Comparison of ENCODE assay signal across 8 cellular contexts in the genomic region with DNA sequence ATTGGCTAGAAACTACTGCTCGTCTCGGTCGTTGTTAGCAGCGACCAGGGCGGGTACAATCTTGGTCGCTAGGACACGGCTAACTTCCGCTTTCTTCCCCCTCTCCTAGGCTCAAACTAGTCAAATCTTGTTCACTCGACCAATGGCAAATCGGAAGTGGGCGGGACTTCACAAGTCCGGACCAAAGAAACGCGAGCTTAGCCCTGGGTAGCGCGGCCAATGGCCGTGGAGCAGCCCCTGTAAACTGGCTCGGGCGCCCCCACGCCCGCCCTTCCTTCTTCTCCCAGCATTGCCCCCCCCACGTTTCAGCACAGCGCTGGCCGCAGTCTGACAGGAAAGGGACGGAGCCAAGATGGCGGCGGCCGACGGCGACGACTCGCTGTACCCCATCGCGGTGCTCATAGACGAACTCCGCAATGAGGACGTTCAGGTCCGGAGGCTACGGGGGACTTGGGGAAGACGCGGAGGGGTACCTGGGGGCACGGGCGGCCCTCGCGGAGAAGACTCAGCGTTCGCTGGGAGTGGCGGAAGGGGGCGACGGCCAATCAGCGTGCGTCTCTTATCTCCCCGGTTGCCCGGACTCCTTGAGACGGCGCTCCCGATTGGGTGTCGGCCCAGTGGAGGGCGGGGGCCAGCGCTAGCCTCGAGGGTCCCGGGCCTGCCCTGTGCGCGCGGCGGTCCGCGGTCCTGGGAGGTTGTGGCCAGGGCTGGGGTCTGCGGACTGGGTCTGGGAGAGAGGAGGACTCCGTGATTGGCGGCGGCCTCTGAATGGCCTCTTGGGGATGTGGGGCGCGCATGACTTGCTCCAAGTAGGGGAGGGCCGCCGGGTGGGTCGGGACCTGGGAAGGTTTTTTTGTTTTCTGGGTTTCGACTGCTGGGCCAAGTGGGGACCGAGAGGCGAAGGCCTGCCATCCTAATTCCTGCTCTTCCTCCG. TPM values are rescaled to one million over a fixed set of nuclear protein-coding genes. Genes with fewer than 3 reads are reported as not detected.
DNase-seq lines count a peak whose midpoint lies in the region; ATAC-seq and TF ChIP-seq lines count a peak whose summit lies in the region.

A gene (plus strand): TSS at position 308 of the 934 bp plus-strand sequence. CDS start 45 bp downstream, at position 353.

- H3K27me3 ChIP-seq in WERI-Rb-1 (ENCODE audit: insufficient read depth, low read depth, severe bottlenecking) (no peaks in the 10 kb centered on the region), mammary epithelial cell (ENCODE audit: insufficient read depth, low read length) (no peaks in the 10 kb centered on the region), skeletal muscle tissue (ENCODE audit: control insufficient read depth in 3 of 3, insufficient read depth in 3 of 3, low read length in 3 of 3) (no peaks in the 10 kb centered on the region)

- WGBS in mammary epithelial cell (ENCODE audit: low coverage, missing lambda C conversion rate), result under 1% methylated on average over 16 of the region's 81 CpGs

- ATAC-seq in GM18873 (IDR thresholded peaks at IDR 0.05; ENCODE audit: low FRiP score, unreplicated experiment) (peak; percentile 88), HG03139 (IDR thresholded peaks at IDR 0.05; ENCODE audit: unreplicated experiment) (peak; percentile 85)

- peak within 1 kb of the TSS; percentile 85 for H2AFZ ChIP-seq in mammary epithelial cell (ENCODE audit: low read depth, low read length)

- peak within 1 kb of the TSS; percentile 82 for H3K4me2 ChIP-seq in mammary epithelial cell (ENCODE audit: insufficient read depth, low read depth, low read length)

- H3K4me1 ChIP-seq in mammary epithelial cell (ENCODE audit: insufficient read depth, low read length) (peaks cover 18% of the 10 kb centered on the region), skeletal muscle tissue (ENCODE audit: control insufficient read depth in 3 of 3, insufficient read depth in 3 of 3, low read length in 3 of 3) (peaks cover 33 to 49% (median 44%) of the 10 kb centered on the region in 3 donors)

- H3K27ac ChIP-seq in WERI-Rb-1 (peak within 1 kb of the TSS; percentile 96), mammary epithelial cell (ENCODE audit: insufficient read depth, low read depth, low read length) (peak within 1 kb of the TSS; percentile 91), skeletal muscle tissue (ENCODE audit: low read depth, low read length) (peak within 1 kb of the TSS; percentile 93)

- peak; percentile 99 for DNase-seq in ACHN
- DNase-seq in NCI-H2227 (lab: John Stamatoyannopoulos, UW; ENCODE audit: unreplicated experiment), result peak; percentile 99
- DNase-seq in WERI-Rb-1, result peak; percentile 99
- peak; percentile 100 for DNase-seq in mammary epithelial cell

- H3K9me3 ChIP-seq in WERI-Rb-1 (ENCODE audit: severe bottlenecking) (no peaks in the 10 kb centered on the region), mammary epithelial cell (replicated peaks; ENCODE audit: insufficient read depth, low read length) (no peaks in the 10 kb centered on the region), iPS-18c (ENCODE audit: control insufficient read depth, insufficient read depth, low read length) (peaks cover 2% of the 10 kb centered on the region), skeletal muscle tissue (ENCODE audit: control insufficient read depth in 3 of 3, low read length in 3 of 3) (no peaks in the 10 kb centered on the region)

- in situ Hi-C loops in ACHN (cut with HindIII; ENCODE audit: low pct_ligation_motif_present, low pct_unique_long_range_greater_than_20kb, low sequenced_read_pairs) (no loop called here), mammary epithelial cell (cut with MboI; ENCODE audit: low sequenced_read_pairs in 2 of 2) (no loop called here)

- dilution Hi-C loops in mammary epithelial cell (cut with HindIII; ENCODE audit: low sequenced_read_pairs), result no loop called here

- intact Hi-C loops in mammary epithelial cell (cut with micrococcal nuclease), result loop anchor here (1.0 kb wide), 2 partner anchors 19 to 50 kb away; a partner anchor contains a TSS

- H3K4me3 ChIP-seq in WERI-Rb-1 (ENCODE audit: low read depth, low read length) (peak within 1 kb of the TSS; percentile 94), mammary epithelial cell (replicated peaks in 1 of 3; ENCODE audit: insufficient read depth in 1 of 3, low read depth in 2 of 3, low read length in 3 of 3) (peak within 1 kb of the TSS; percentile 70 to 95 (median 88)), iPS-18c (ENCODE audit: insufficient read depth, low read depth, low read length) (peak within 1 kb of the TSS; percentile 88), skeletal muscle tissue (ENCODE audit: low read length in 3 of 3) (peak within 1 kb of the TSS; percentile 92 to 93 (median 92))

- BruUV-seq in mammary epithelial cell (replicated peaks; lab: Mats Ljungman, UMichigan), result no TSS peak

- H4K20me1 ChIP-seq in mammary epithelial cell (ENCODE audit: insufficient read depth, low read length), result no peaks in the 10 kb centered on the region

- H3K36me3 ChIP-seq in WERI-Rb-1 (peaks cover 35% of the 10 kb centered on the region), mammary epithelial cell (ENCODE audit: insufficient read depth, low read length) (peaks cover 3% of the 10 kb centered on the region), skeletal muscle tissue (ENCODE audit: control insufficient read depth in 3 of 3, insufficient read depth in 3 of 3, low read length in 3 of 3) (peaks cover under 1 to 7% (median 6%) of the 10 kb centered on the region in 3 donors)

- peaks cover 50% of the 10 kb centered on the region for H3K79me2 ChIP-seq in mammary epithelial cell (ENCODE audit: insufficient read depth, low read length)

- CTCF ChIA-PET in mammary epithelial cell (lab: Charles Lee; ENCODE audit: low non-redundant PET), result interaction anchor here (0.6 kb wide), 1 partner anchor 41 kb away, joined by 6 read pairs; no protein-coding TSS in a partner anchor

- H3K9ac ChIP-seq in mammary epithelial cell (ENCODE audit: insufficient read depth, low read length) (peak within 1 kb of the TSS; percentile 87), skeletal muscle tissue (ENCODE audit: low read depth in 1 of 3, low read length in 3 of 3) (peak within 1 kb of the TSS; percentile 91 to 99 (median 99))

- TF ChIP-seq CTCF in WERI-Rb-1 (IDR thresholded peaks at IDR 0.05; ENCODE audit: low read depth, low read length), result no peak
- TF ChIP-seq CTCF in mammary epithelial cell (conservative IDR thresholded peaks at IDR 0.05 in 1 of 2, IDR thresholded peaks at IDR 0.05 in 1 of 2; ENCODE audit: extremely low read depth in 1 of 2, insufficient read depth in 1 of 2, low read depth in 1 of 2, low read length in 2 of 2), result no peak

RNA-seq across cellular contexts. Expression of the gene that starts here (rescaled TPM):
- 100 to 1,000 TPM; 213 to 299 TPM for total RNA-seq in mammary epithelial cell
- 203 TPM for polyA plus RNA-seq in mammary epithelial cell
- 288 TPM for polyA minus RNA-seq in mammary epithelial cell
- total RNA-seq in skeletal muscle tissue, result 65.8 TPM

Comparison
In these comparisons a context has a peak if more than half of its experiments do, and no peak if none do; other contexts are left out.
1. Peak in every context shown above with its lines: DNase-seq, ATAC-seq, H3K4me3 ChIP-seq and H3K27ac ChIP-seq.